8 cellular contexts compared by ENCODE assay signal in genomic region chr17:61416540-61417363, GRCh38. TPM values are rescaled to one million over a fixed set of nuclear protein-coding genes. Genes with fewer than 3 reads are reported as not detected.
A peak's percentile ranks its signal among the peaks of the same experiment; 100 is the strongest.
DNase-seq lines count a peak whose midpoint lies in the region; ATAC-seq and TF ChIP-seq lines count a peak whose summit lies in the region.

No MANE protein-coding gene starts in this region.

- H3K9ac ChIP-seq in Loucy (ENCODE audit: low read depth, low read length, poor library complexity, severe bottlenecking): no peak overlapping the region

- H3K4me3 ChIP-seq in Loucy (ENCODE audit: low read length, poor library complexity, severe bottlenecking): no peak overlapping the region
- H3K4me3 ChIP-seq in RWPE2 (ENCODE audit: severe bottlenecking): no peak overlapping the region
- peak overlapping the region; percentile 14 for H3K4me3 ChIP-seq in cardiac muscle cell
- peak overlapping the region; percentile 52 for H3K4me3 ChIP-seq in osteoblast (ENCODE audit: insufficient read depth, low read length)

- H3K9me2 ChIP-seq in Loucy (replicated peaks; ENCODE audit: low read depth, low read length): no peaks in the 10 kb centered on the region

- no peaks in the 10 kb centered on the region for H3F3A ChIP-seq in Loucy (ENCODE audit: low read depth)

- no peak overlapping the region for H3K27ac ChIP-seq in RWPE2 (ENCODE audit: poor library complexity, severe bottlenecking)
- H3K27ac ChIP-seq in cardiac muscle cell: no peak overlapping the region
- H3K27ac ChIP-seq in osteoblast (ENCODE audit: low read depth, low read length): peak overlapping the region; percentile 44

- H3K4me2 ChIP-seq in Loucy (ENCODE audit: low read depth, low read length, poor library complexity, severe bottlenecking) (no peak overlapping the region), osteoblast (ENCODE audit: insufficient read depth, low read length) (peak overlapping the region; percentile 79)

- H3K79me2 ChIP-seq in Loucy (ENCODE audit: insufficient read depth, low read length): no peaks in the 10 kb centered on the region
- H3K79me2 ChIP-seq in osteoblast (ENCODE audit: insufficient read depth, low read length): peaks cover 16% of the 10 kb centered on the region

- DNase-seq in activated CD4-positive, alpha-beta T cell treated with anti-CD3 and anti-CD28 coated beads for 24 hours (ENCODE audit: low read depth in 2 of 2): peak; percentile 50 to 52
- no peak for DNase-seq in activated CD4-positive, alpha-beta T cell treated with anti-CD3 and anti-CD28 coated beads for 1 hour
- DNase-seq in RWPE2 (ENCODE audit: low spot score) (peak; percentile 87), cardiac muscle cell (ENCODE audit: low read depth in 1 of 2, low spot score in 1 of 2) (peak; percentile 92 to 97), osteoblast (ENCODE audit: insufficient read length, low spot score, missing footprints) (peak; percentile 99)
- peak; percentile 30 for DNase-seq in activated naive CD8-positive, alpha-beta T cell treated with anti-CD3 and anti-CD28 coated beads, Interleukin-2, amount 50 U/mL, for 16 hours (ENCODE audit: low read depth, low spot score)

- H3K27me3 ChIP-seq in Loucy (ENCODE audit: insufficient read depth, low read length, poor library complexity, severe bottlenecking) (no peaks in the 10 kb centered on the region), RWPE2 (ENCODE audit: insufficient read depth, poor library complexity, severe bottlenecking) (no peaks in the 10 kb centered on the region), cardiac muscle cell (peaks cover 14% of the 10 kb centered on the region), osteoblast (ENCODE audit: insufficient read depth, low read length) (peaks cover 21% of the 10 kb centered on the region)

- H3K4me1 ChIP-seq in Loucy (ENCODE audit: insufficient read depth, low read length, poor library complexity, severe bottlenecking) (peaks cover 12% of the 10 kb centered on the region), RWPE2 (ENCODE audit: insufficient read depth, poor library complexity, severe bottlenecking) (peaks cover under 1% of the 10 kb centered on the region), cardiac muscle cell (ENCODE audit: low read depth) (peaks cover 19% of the 10 kb centered on the region), osteoblast (ENCODE audit: insufficient read depth, low read length) (peaks cover 38% of the 10 kb centered on the region)

- H3K36me3 ChIP-seq in Loucy (ENCODE audit: insufficient read depth, low read length): no peaks in the 10 kb centered on the region
- H3K36me3 ChIP-seq in RWPE2 (ENCODE audit: low read depth): no peaks in the 10 kb centered on the region
- no peaks in the 10 kb centered on the region for H3K36me3 ChIP-seq in cardiac muscle cell
- no peaks in the 10 kb centered on the region for H3K36me3 ChIP-seq in osteoblast (ENCODE audit: insufficient read depth, low read length)

- H3K9me3 ChIP-seq in Loucy (ENCODE audit: insufficient read depth, low read depth, low read length) (no peaks in the 10 kb centered on the region), RWPE2 (ENCODE audit: severe bottlenecking) (no peaks in the 10 kb centered on the region), cardiac muscle cell (ENCODE audit: low read depth) (no peaks in the 10 kb centered on the region), osteoblast (ENCODE audit: low read depth, low read length) (no peaks in the 10 kb centered on the region)

- H4K20me1 ChIP-seq in Loucy (ENCODE audit: insufficient read depth, low read length, poor library complexity, severe bottlenecking): no peaks in the 10 kb centered on the region
- no peaks in the 10 kb centered on the region for H4K20me1 ChIP-seq in osteoblast (ENCODE audit: insufficient read depth, low read length)

- peak; percentile 56 for ATAC-seq in RWPE2 (ENCODE audit: low read depth)
- ATAC-seq in GM18517 (IDR thresholded peaks at IDR 0.05; ENCODE audit: unreplicated experiment): no peak

- peak overlapping the region; percentile 51; the same call in 1 of the 2 replicates for H2AFZ ChIP-seq in Loucy (ENCODE audit: low read length)
- peak overlapping the region; percentile 71 for H2AFZ ChIP-seq in osteoblast (ENCODE audit: low read length)

- TF ChIP-seq CTCF in Loucy (conservative IDR thresholded peaks at IDR 0.05; ENCODE audit: low read length) (peak; percentile 93), RWPE2 (IDR thresholded peaks at IDR 0.05; ENCODE audit: poor library complexity, severe bottlenecking) (peak; percentile 90), cardiac muscle cell (IDR thresholded peaks at IDR 0.05; ENCODE audit: low read depth, low read length) (peak; percentile 96), osteoblast (IDR thresholded peaks at IDR 0.05; ENCODE audit: extremely low read depth, low read depth, low read length) (peak; percentile 87)

RNA-seq across cellular contexts. Expression of gene TBX2, which starts 17.1 kb away (rescaled TPM):
- total RNA-seq in cardiac muscle cell (228 and 273 TPM in 2 replicates), osteoblast (10.3 and 11.6 TPM in 2 replicates)
- polyA plus RNA-seq in cardiac muscle cell: 193 and 212 TPM in 2 replicates

RNA-seq across cellular contexts. Expression of gene TBX4, which starts 35.5 kb away (rescaled TPM):
- total RNA-seq in cardiac muscle cell (1.6 and 1.9 TPM in 2 replicates), osteoblast (0.59 TPM in 1 of 2 replicates, not detected in the other)
- polyA plus RNA-seq in cardiac muscle cell: 0.54 and 2.6 TPM in 2 replicates

Comparison
In these comparisons a context has a peak if more than half of its experiments do, and no peak if none do; other contexts are left out.
1. H3K4me3 ChIP-seq: peak in cardiac muscle cell (single experiment) and osteoblast (single experiment); none in Loucy (single experiment) and RWPE2 (single experiment).
2. RNA of gene TBX2, which starts 17.1 kb away (total RNA-seq): 228 to 273 TPM in cardiac muscle cell; 10.3 to 11.6 TPM in osteoblast; every median in the first group is over 10 times any median in the second.
3. Peak in every context shown above with its lines, with median percentiles within 50 percentile points of each other: CTCF ChIP-seq.